ENCODE assay signal across 2 cellular contexts in genomic region chr12:38932320-38932719, GRCh38.
TF ChIP-seq lines count a peak whose summit lies in the region.

No MANE protein-coding gene starts in this region.

TF ChIP-seq in liver, 16 proteins besides CTCF, POLR2A, EP300 and RAD21 (continued from another document):
- no peak for TF ChIP-seq REST (IDR thresholded peaks at IDR 0.05)

TF ChIP-seq in HepG2, 621 proteins besides CTCF, POLR2A, EP300 and RAD21:
- TF ChIP-seq IKZF5 (CRISPR knock-in tag; IDR thresholded peaks at IDR 0.05) (no peak), REL (CRISPR knock-in tag; conservative IDR thresholded peaks at IDR 0.05) (no peak), ATRX (CRISPR knock-in tag; IDR thresholded peaks at IDR 0.05; ENCODE audit: borderline replicate concordance) (no peak), IKZF4 (CRISPR knock-in tag; IDR thresholded peaks at IDR 0.05; ENCODE audit: borderline replicate concordance, low read depth, not compliant biosample characterization) (no peak), CCAR2 (optimal IDR thresholded peaks at IDR 0.05; ENCODE audit: low read depth, low read length) (no peak), HNRNPLL (IDR thresholded peaks at IDR 0.05; ENCODE audit: low read depth, low read length, poor library complexity, severe bottlenecking) (no peak), ATF1 (CRISPR knock-in tag; IDR thresholded peaks at IDR 0.05) (no peak), RAD51 (IDR thresholded peaks at IDR 0.05; ENCODE audit: borderline replicate concordance) (no peak), EEA1 (CRISPR knock-in tag; IDR thresholded peaks at IDR 0.05; ENCODE audit: borderline replicate concordance) (no peak), TEF (CRISPR knock-in tag; IDR thresholded peaks at IDR 0.05) (no peak), HDAC2 (CRISPR knock-in tag; IDR thresholded peaks at IDR 0.05) (no peak), HMG20B (CRISPR knock-in tag; conservative IDR thresholded peaks at IDR 0.05) (no peak), ZNF3 (CRISPR knock-in tag; IDR thresholded peaks at IDR 0.05) (no peak), SMAD1 (CRISPR knock-in tag; IDR thresholded peaks at IDR 0.05; ENCODE audit: borderline replicate concordance, low read depth) (no peak)
